In the genomic region with DNA sequence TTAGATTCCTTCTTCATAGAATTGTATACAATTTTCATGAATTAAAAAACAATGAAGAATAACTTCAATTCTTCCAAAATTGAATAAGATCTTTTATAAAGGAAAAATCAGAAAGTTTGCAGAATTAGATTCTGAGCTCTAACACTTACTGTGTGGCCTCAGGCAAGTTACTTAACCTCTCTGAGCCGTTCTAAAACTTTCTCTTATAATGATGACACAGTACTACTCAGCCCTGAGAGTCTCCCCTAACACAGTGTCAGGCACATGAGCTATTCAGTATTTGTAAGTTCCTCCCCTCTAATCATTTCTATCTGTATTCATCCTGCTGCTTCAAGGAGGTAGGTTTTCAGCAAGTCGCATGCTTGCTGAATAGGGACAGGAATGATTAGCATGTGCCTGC, we compare ENCODE assay signal across 1 cellular context.
TF ChIP-seq lines count a peak whose summit lies in the region.

No MANE protein-coding gene starts in this region.

TF ChIP-seq in HepG2, 621 proteins besides CTCF, POLR2A, EP300 and RAD21:
- TF ChIP-seq ZNF768 (CRISPR knock-in tag; IDR thresholded peaks at IDR 0.05), result peak; percentile 78; the same call in 1 of the 2 replicates
- no peak for TF ChIP-seq ZNF607 (CRISPR knock-in tag; IDR thresholded peaks at IDR 0.05; ENCODE audit: borderline replicate concordance)
